8 cellular contexts compared by ENCODE assay signal in genomic region chr2:68908392-68908970, GRCh38. TPM values are rescaled to one million over a fixed set of nuclear protein-coding genes. Genes with fewer than 3 reads are reported as not detected.
DNase-seq lines count a peak whose midpoint lies in the region; ATAC-seq and TF ChIP-seq lines count a peak whose summit lies in the region.

No MANE protein-coding gene starts in this region.

- 46 to 49% methylated on average over 5 of the region's 5 CpGs for WGBS in tibial nerve, 2 donors

- peaks cover 0 to 16% (median 6%) of the 10 kb centered on the region in 4 donors for H3K4me1 ChIP-seq in tibial nerve

- no peak for TF ChIP-seq EP300 in tibial nerve (IDR thresholded peaks at IDR 0.05)

- DNase-seq in AG10803 (ENCODE audit: low read depth) = peak; percentile 65
- peak; percentile 78 to 84 for DNase-seq in NCI-H526 (lab: John Stamatoyannopoulos, UW)
- DNase-seq in activated CD4-positive, alpha-beta T cell treated with anti-CD3 and anti-CD28 coated beads, Interleukin-2, amount 50 U/mL, for 4 hours = peak; percentile 84 to 86
- peak; percentile 74 for DNase-seq in epithelial cell of prostate (ENCODE audit: low read depth, low spot score)
- peak; percentile 43 for DNase-seq in non-pigmented ciliary epithelial cell (ENCODE audit: low read depth)
- peak; percentile 33 to 62 for DNase-seq in tibial nerve (ENCODE audit: low spot score in 2 of 2)

- no peaks in the 10 kb centered on the region for H3K27me3 ChIP-seq in tibial nerve

- no peaks in the 10 kb centered on the region for H3K36me3 ChIP-seq in tibial nerve

- TF ChIP-seq CTCF in AG10803 (conservative IDR thresholded peaks at IDR 0.05; ENCODE audit: low read length) (no peak), tibial nerve (IDR thresholded peaks at IDR 0.05) (no peak)

- H3K9me3 ChIP-seq in tibial nerve = peaks cover 0 to 4% (median 0%) of the 10 kb centered on the region in 4 donors

- peak; percentile 65 for TF ChIP-seq POLR2A in GM19193 (IDR thresholded peaks at IDR 0.05; ENCODE audit: extremely low read depth, insufficient read depth, insufficient read length)
- TF ChIP-seq POLR2A in tibial nerve (IDR thresholded peaks at IDR 0.05) = no peak

- peak overlapping the region; percentile 38 for H3K27ac ChIP-seq in epithelial cell of prostate
- H3K27ac ChIP-seq in tibial nerve = peak overlapping the region in 1 of 4 donors; percentile 38

- H3K4me3 ChIP-seq in AG10803 (ENCODE audit: low read length) (no peak overlapping the region), tibial nerve (no peak overlapping the region)

- ATAC-seq in HG03196 (IDR thresholded peaks at IDR 0.05; ENCODE audit: unreplicated experiment) = peak; percentile 89

RNA-seq across cellular contexts. Expression of gene BMP10, which starts 37.3 kb away (rescaled TPM):
- total RNA-seq in tibial nerve = not detected

RNA-seq across cellular contexts. Expression of gene GKN2, which starts 44.2 kb away (rescaled TPM):
- total RNA-seq in tibial nerve = not detected
